In genomic region chr1:147098338-147098973, GRCh38 we compare ENCODE assay signal across 7 cellular contexts.
DNase-seq lines count a peak whose midpoint lies in the region; ATAC-seq, FAIRE-seq and TF ChIP-seq lines count a peak whose summit lies in the region.
"Not testable (repeated sequence)": the region's sequence is repeated elsewhere in the genome, so short reads cannot be mapped to it uniquely, and the experiment has no call there.

No MANE protein-coding gene starts in this region.

- not testable (repeated sequence) for H3K27me3 Mint-ChIP-seq in MCF 10A (ENCODE audit: insufficient read depth, unreplicated experiment)
- H3K27me3 Mint-ChIP-seq in natural killer cell (ENCODE audit: low read depth in 2 of 2): peaks cover 20 to 32% of the 10 kb centered on the region in 2 donors

- H3K9me3 Mint-ChIP-seq in MCF 10A (ENCODE audit: unreplicated experiment); natural killer cell: not testable (repeated sequence)

- H3K4me3 Mint-ChIP-seq in MCF 10A (ENCODE audit: unreplicated experiment); natural killer cell: not testable (repeated sequence)

- intact Hi-C loops in MCF 10A (cut with micrococcal nuclease): loop anchor here (5.0 kb wide), 1 partner anchor 144 kb away; the partner anchor contains the start of gene CHD1L
- intact Hi-C loops in Right ventricle myocardium superior (cut with DNase I); natural killer cell (cut with micrococcal nuclease): not testable (repeated sequence)

- TF ChIP-seq CTCF in MCF 10A (IDR thresholded peaks at IDR 0.05; ENCODE audit: unreplicated experiment): peak; percentile 78
- peak; percentile 11 for TF ChIP-seq CTCF in natural killer cell (IDR thresholded peaks at IDR 0.05)

- ATAC-seq in Right ventricle myocardium superior (ENCODE audit: poor library complexity); natural killer cell: not testable (repeated sequence)

- DNase-seq in EH (ENCODE audit: low read depth): peak; percentile 27
- DNase-seq in KBM-7: peak; percentile 36
- DNase-seq in NCI-H510A treated with DMSO at 0.1 percent for 48 hours (lab: John Stamatoyannopoulos, UW): peak; percentile 3
- DNase-seq in MCF 10A (ENCODE audit: unreplicated experiment): peak; percentile 64
- DNase-seq in Right ventricle myocardium superior: peak; percentile 55
- not testable (repeated sequence) for DNase-seq in natural killer cell

- H3K36me3 Mint-ChIP-seq in MCF 10A (ENCODE audit: insufficient read depth, unreplicated experiment); natural killer cell: not testable (repeated sequence)

- not testable (repeated sequence) for H3K27ac Mint-ChIP-seq in MCF 10A (ENCODE audit: low read depth, unreplicated experiment); natural killer cell

- H3K4me1 Mint-ChIP-seq in MCF 10A (ENCODE audit: insufficient read depth, unreplicated experiment); natural killer cell: not testable (repeated sequence)

- BruUV-seq in MCF 10A (replicated peaks; lab: Mats Ljungman, UMichigan): not testable (repeated sequence)

- POLR2A ChIA-PET in MCF 10A (lab: Yijun Ruan, JAX): not testable (repeated sequence)

- peak; percentile 39 for FAIRE-seq in TTC549 (lab: Jason Lieb, UNC)

- CTCF ChIA-PET in MCF 10A (lab: Yijun Ruan, JAX): interaction anchor here (0.7 to 1.6 kb wide), 4 partner anchors 10 to 534 kb away, joined by 3 read pairs; no protein-coding TSS in a partner anchor

- in situ Hi-C loops in KBM-7 (cut with MboI; ENCODE audit: low pct_unique_long_range_greater_than_20kb, low sequenced_read_pairs): not testable (repeated sequence)
